1 cellular context compared by ENCODE assay signal in the genomic region with DNA sequence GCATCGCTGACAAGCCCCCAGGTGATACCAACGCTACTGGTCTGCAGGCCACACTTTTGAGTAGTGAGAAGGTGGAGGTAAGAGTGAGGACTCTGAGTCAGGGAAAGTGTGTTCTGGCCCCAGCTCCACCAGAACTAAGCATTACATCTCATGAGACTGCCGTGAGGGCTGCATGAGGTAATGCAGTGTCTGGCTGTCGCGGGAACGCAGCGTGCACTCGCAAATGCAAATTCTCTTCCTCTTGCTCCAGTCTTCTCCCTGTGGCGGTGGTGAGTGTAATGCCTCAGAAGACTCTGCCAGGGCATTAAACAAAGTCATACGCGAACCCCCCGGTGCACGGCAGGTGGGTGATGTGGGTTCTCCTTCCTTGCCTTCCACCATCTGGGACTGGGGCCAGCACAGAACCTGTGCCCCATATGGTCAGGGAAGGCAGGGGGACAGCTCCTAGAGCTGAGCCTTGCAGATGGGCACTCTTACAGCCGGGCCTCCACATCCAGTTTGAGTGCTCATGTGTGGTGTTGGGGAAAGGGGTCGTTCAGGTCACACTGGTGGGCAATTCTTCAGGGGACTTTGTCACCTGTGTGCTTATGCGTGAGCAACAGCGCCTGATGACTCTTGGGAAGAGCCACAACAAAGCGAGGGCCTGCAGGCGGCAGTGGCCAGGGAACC.
TF ChIP-seq lines count a peak whose summit lies in the region.

No MANE protein-coding gene starts in this region.

TF ChIP-seq in K562, 482 proteins besides CTCF, POLR2A, EP300 and RAD21:
- TF ChIP-seq, protein P1, sequence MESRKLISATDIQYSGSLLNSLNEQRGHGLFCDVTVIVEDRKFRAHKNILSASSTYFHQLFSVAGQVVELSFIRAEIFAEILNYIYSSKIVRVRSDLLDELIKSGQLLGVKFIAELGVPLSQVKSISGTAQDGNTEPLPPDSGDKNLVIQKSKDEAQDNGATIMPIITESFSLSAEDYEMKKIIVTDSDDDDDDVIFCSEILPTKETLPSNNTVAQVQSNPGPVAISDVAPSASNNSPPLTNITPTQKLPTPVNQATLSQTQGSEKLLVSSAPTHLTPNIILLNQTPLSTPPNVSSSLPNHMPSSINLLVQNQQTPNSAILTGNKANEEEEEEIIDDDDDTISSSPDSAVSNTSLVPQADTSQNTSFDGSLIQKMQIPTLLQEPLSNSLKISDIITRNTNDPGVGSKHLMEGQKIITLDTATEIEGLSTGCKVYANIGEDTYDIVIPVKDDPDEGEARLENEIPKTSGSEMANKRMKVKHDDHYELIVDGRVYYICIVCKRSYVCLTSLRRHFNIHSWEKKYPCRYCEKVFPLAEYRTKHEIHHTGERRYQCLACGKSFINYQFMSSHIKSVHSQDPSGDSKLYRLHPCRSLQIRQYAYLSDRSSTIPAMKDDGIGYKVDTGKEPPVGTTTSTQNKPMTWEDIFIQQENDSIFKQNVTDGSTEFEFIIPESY (CRISPR knock-in tag; IDR thresholded peaks at IDR 0.05): peak; percentile 54; the same call in 1 of the 2 replicates
- TF ChIP-seq MEF2A (IDR thresholded peaks at IDR 0.05; ENCODE audit: control insufficient read depth, low read depth, low read length): no peak
